ENCODE assay signal across 8 cellular contexts in genomic region chr5:40682431-40683017, GRCh38. TPM values are rescaled to one million over a fixed set of nuclear protein-coding genes. Genes with fewer than 3 reads are reported as not detected.
DNase-seq lines count a peak whose midpoint lies in the region; ATAC-seq and TF ChIP-seq lines count a peak whose summit lies in the region.

No MANE protein-coding gene starts in this region.

- intact Hi-C loops in CD14-positive monocyte (cut with micrococcal nuclease): loop anchor here (5.0 to 10.0 kb wide), 5 partner anchors 72 to 278 kb away; partner anchors contain the start of gene TTC33 (in 1 of the 2)
- intact Hi-C loops in dendritic cell treated with granulocyte-macrophage colony-stimulating factor and Interleukin-4, amounts not matched to agents 40 ng/mL and 50 ng/mL, for 4 days (cut with micrococcal nuclease): loop anchor here (5.0 kb wide), 1 partner anchor 325 kb away; no protein-coding TSS in a partner anchor

- H3K4me1 Mint-ChIP-seq in CD14-positive monocyte: peaks cover 65% of the 10 kb centered on the region
- H3K4me1 Mint-ChIP-seq in dendritic cell treated with granulocyte-macrophage colony-stimulating factor and Interleukin-4, amounts not matched to agents 40 ng/mL and 50 ng/mL, for 4 days (ENCODE audit: low read depth): peaks cover 46% of the 10 kb centered on the region
- H3K4me1 Mint-ChIP-seq in natural killer cell treated with Interleukin-12 subunit alpha and Interleukin-12 subunit beta and Interleukin-15 and Interleukin-18, amount 100 ng/mL, for 72 hours (ENCODE audit: low read depth in 2 of 2): peaks cover 43 to 75% of the 10 kb centered on the region in 2 donors

- peaks cover 45 to 53% of the 10 kb centered on the region in 2 donors for H3K36me3 Mint-ChIP-seq in CD14-positive monocyte
- H3K36me3 Mint-ChIP-seq in dendritic cell treated with granulocyte-macrophage colony-stimulating factor and Interleukin-4, amounts not matched to agents 40 ng/mL and 50 ng/mL, for 4 days (ENCODE audit: low read depth): peaks cover 68% of the 10 kb centered on the region
- peaks cover 73% of the 10 kb centered on the region for H3K36me3 Mint-ChIP-seq in natural killer cell treated with Interleukin-12 subunit alpha and Interleukin-12 subunit beta and Interleukin-15 and Interleukin-18, amount 100 ng/mL, for 72 hours

- ATAC-seq in natural killer cell treated with Interleukin-12 subunit alpha and Interleukin-12 subunit beta and Interleukin-15 and Interleukin-18, amount 100 ng/mL, for 72 hours: no peak
- ATAC-seq in HG03571 (IDR thresholded peaks at IDR 0.05; ENCODE audit: unreplicated experiment): no peak

- H3K9me3 Mint-ChIP-seq in CD14-positive monocyte: peaks cover 0 to 2% (median 0%) of the 10 kb centered on the region in 7 donors
- H3K9me3 Mint-ChIP-seq in dendritic cell treated with granulocyte-macrophage colony-stimulating factor and Interleukin-4, amounts not matched to agents 40 ng/mL and 50 ng/mL, for 4 days: no peaks in the 10 kb centered on the region
- H3K9me3 Mint-ChIP-seq in natural killer cell treated with Interleukin-12 subunit alpha and Interleukin-12 subunit beta and Interleukin-15 and Interleukin-18, amount 100 ng/mL, for 72 hours: no peaks in the 10 kb centered on the region

- peak overlapping the region; percentile 100 for H3K4me3 Mint-ChIP-seq in CD14-positive monocyte
- H3K4me3 Mint-ChIP-seq in dendritic cell treated with granulocyte-macrophage colony-stimulating factor and Interleukin-4, amounts not matched to agents 40 ng/mL and 50 ng/mL, for 4 days: peak overlapping the region; percentile 98
- peak overlapping the region; percentile 100 for H3K4me3 Mint-ChIP-seq in natural killer cell treated with Interleukin-12 subunit alpha and Interleukin-12 subunit beta and Interleukin-15 and Interleukin-18, amount 100 ng/mL, for 72 hours

- no peaks in the 10 kb centered on the region for H3K27me3 Mint-ChIP-seq in CD14-positive monocyte (ENCODE audit: low read depth in 3 of 3)
- H3K27me3 Mint-ChIP-seq in dendritic cell treated with granulocyte-macrophage colony-stimulating factor and Interleukin-4, amounts not matched to agents 40 ng/mL and 50 ng/mL, for 4 days: no peaks in the 10 kb centered on the region
- H3K27me3 Mint-ChIP-seq in natural killer cell treated with Interleukin-12 subunit alpha and Interleukin-12 subunit beta and Interleukin-15 and Interleukin-18, amount 100 ng/mL, for 72 hours: no peaks in the 10 kb centered on the region

- DNase-seq in CD14-positive monocyte (ENCODE audit: low spot score): no peak
- peak; percentile 45 for DNase-seq in NOMO-1 treated with DMSO at 0.1 percent for 48 hours (lab: John Stamatoyannopoulos, UW; ENCODE audit: unreplicated experiment)
- DNase-seq in natural killer cell treated with Interleukin-12 subunit alpha and Interleukin-12 subunit beta and Interleukin-15 and Interleukin-18, amount 100 ng/mL, for 72 hours (ENCODE audit: low spot score): no peak
- no peak for DNase-seq in mucosa of gallbladder (ENCODE audit: low spot score)
- no peak for DNase-seq in kidney glomerular epithelial cell (lab: John Stamatoyannopoulos, UW)
- DNase-seq in C1 segment of cervical spinal cord (lab: John Stamatoyannopoulos, UW): no peak

- TF ChIP-seq CTCF in CD14-positive monocyte (IDR thresholded peaks at IDR 0.05): no peak

- peak overlapping the region in 6 of 7 donors; percentile 41 to 93 (median 88) for H3K27ac Mint-ChIP-seq in CD14-positive monocyte
- H3K27ac Mint-ChIP-seq in dendritic cell treated with granulocyte-macrophage colony-stimulating factor and Interleukin-4, amounts not matched to agents 40 ng/mL and 50 ng/mL, for 4 days: peak overlapping the region; percentile 93
- H3K27ac Mint-ChIP-seq in natural killer cell treated with Interleukin-12 subunit alpha and Interleukin-12 subunit beta and Interleukin-15 and Interleukin-18, amount 100 ng/mL, for 72 hours: peak overlapping the region; percentile 94 to 100

RNA-seq across cellular contexts. Expression of gene PTGER4, which starts 2.8 kb away (rescaled TPM):
- 10 to 100 TPM; 44.4 to 64.3 TPM for polyA plus RNA-seq in CD14-positive monocyte
- total RNA-seq in natural killer cell treated with Interleukin-12 subunit alpha and Interleukin-12 subunit beta and Interleukin-15 and Interleukin-18, amount 100 ng/mL, for 72 hours: 100 to 1,000 TPM; 144 to 154 TPM
- 24.0 TPM for total RNA-seq in mucosa of gallbladder
